15 cellular contexts compared by ENCODE assay signal in genomic region chr13:99875391-99875790, GRCh38.
DNase-seq lines count a peak whose midpoint lies in the region; ATAC-seq and TF ChIP-seq lines count a peak whose summit lies in the region.
"Had no signal": no experiment of that assay in that cellular context is flagged by ENCODE, and none has a peak within 500 bp of the region (broad histone marks: within the 10 kb centered on the region; RNA-seq: fewer than 3 reads in every experiment).

No MANE protein-coding gene starts in this region.

- H3K18ac ChIP-seq in H9 (ENCODE audit: insufficient read length, low read depth, low read length): no peak overlapping the region

- H3K79me1 ChIP-seq in H9 (ENCODE audit: insufficient read depth, low read depth, low read length, poor library complexity, severe bottlenecking): no peaks in the 10 kb centered on the region

- no peak overlapping the region for H2AFZ ChIP-seq in H9 (ENCODE audit: low read length)

- H4K8ac ChIP-seq in H9 (replicated peaks; ENCODE audit: insufficient read length, low read depth, low read length): no peak overlapping the region

- no peak overlapping the region for H2BK5ac ChIP-seq in H9 (ENCODE audit: insufficient read length, low read length)

- no peak overlapping the region for H2AK5ac ChIP-seq in H9 (ENCODE audit: insufficient read length, low read length)

- H2BK120ac ChIP-seq in H9 (ENCODE audit: low read depth, low read length, poor library complexity, severe bottlenecking): no peak overlapping the region

- H3K23ac ChIP-seq in H9 (ENCODE audit: insufficient read length, low read depth, low read length): no peak overlapping the region

- H2BK12ac ChIP-seq in H9 (ENCODE audit: insufficient read length, low read depth, low read length): no peak overlapping the region

- ATAC-seq in HG02938 (IDR thresholded peaks at IDR 0.05; ENCODE audit: unreplicated experiment) (no peak), HG02885 (IDR thresholded peaks at IDR 0.05; ENCODE audit: poor library complexity, unreplicated experiment) (no peak)
- ATAC-seq: CD8-positive, alpha-beta T cell had no signal

- no peak overlapping the region for H3K4me3 Mint-ChIP-seq in H9
- H3K4me3 Mint-ChIP-seq: CD14-positive monocyte; CD8-positive, alpha-beta T cell had no signal

- no peaks in the 10 kb centered on the region for H3K9me3 Mint-ChIP-seq in H9
- H3K9me3 Mint-ChIP-seq: CD14-positive monocyte; CD8-positive, alpha-beta T cell had no signal

- peak overlapping the region in 14 of 59 donors; percentile 2 to 27 (median 14) for H3K4me3 ChIP-seq in dorsolateral prefrontal cortex

- H4K20me1 ChIP-seq in H9 (ENCODE audit: control insufficient read depth, insufficient read depth, insufficient read length): no peaks in the 10 kb centered on the region

- H3K4me1 Mint-ChIP-seq in H9: peaks cover 30 to 43% of the 10 kb centered on the region in 2 experiments
- H3K4me1 Mint-ChIP-seq: CD14-positive monocyte had no signal

- no peak overlapping the region for H3K4ac ChIP-seq in H9 (ENCODE audit: low read depth, low read length)

- no peak for TF ChIP-seq CTCF in H9 (conservative IDR thresholded peaks at IDR 0.05)
- no peak for TF ChIP-seq CTCF in dorsolateral prefrontal cortex (IDR thresholded peaks at IDR 0.05 in 54 of 56, conservative IDR thresholded peaks at IDR 0.05 in 2 of 56; ENCODE audit: low read depth in 1 of 56, partially characterized antibody in 56 of 56)

- H3K27me3 ChIP-seq in H9 (ENCODE audit: insufficient read depth, low read length): no peaks in the 10 kb centered on the region
- no peaks in the 10 kb centered on the region for H3K27me3 ChIP-seq in dorsolateral prefrontal cortex

- H3K14ac ChIP-seq in H9 (ENCODE audit: insufficient read depth, low read length): no peak overlapping the region

- H3K36me3 Mint-ChIP-seq in H9 (ENCODE audit: insufficient read depth in 1 of 3, low read depth in 3 of 3): no peaks in the 10 kb centered on the region
- H3K36me3 Mint-ChIP-seq: CD14-positive monocyte had no signal

- peak; percentile 70 for DNase-seq in NCI-H1092 treated with DMSO at 0.1 percent for 48 hours (lab: John Stamatoyannopoulos, UW)
- DNase-seq in NCI-H1092 (lab: John Stamatoyannopoulos, UW): no peak
- no peak for DNase-seq in H9
- DNase-seq in NCI-H748 (lab: John Stamatoyannopoulos, UW; ENCODE audit: unreplicated experiment): peak; percentile 76
- DNase-seq in dorsolateral prefrontal cortex: no peak
- DNase-seq in anterior cingulate cortex (lab: John Stamatoyannopoulos, UW): no peak
- DNase-seq: CD8-positive, alpha-beta T cell; COR-L47; DMS153; DMS79 treated with DMSO at 0.1 percent for 48 hours; GF-D8 had no signal

- no peak overlapping the region for H3K4me2 ChIP-seq in H9 (ENCODE audit: insufficient read depth, insufficient read length, low read length)

- no peaks in the 10 kb centered on the region for H3K9me3 ChIP-seq in H9 (ENCODE audit: control insufficient read depth, low read depth, low read length)

- no CpG with 5 or more reads among the region's 6 CpGs for WGBS in H9 (ENCODE audit: extremely low coverage, insufficient read length, low lambda C conversion rate)

- peak overlapping the region in 2 of 3 experiments; percentile 73 to 78; a peak in 1 of 7 replicates for H3K27ac Mint-ChIP-seq in H9
- H3K27ac Mint-ChIP-seq: CD14-positive monocyte; CD8-positive, alpha-beta T cell had no signal

- H3K56ac ChIP-seq in H9 (ENCODE audit: insufficient read length, low read depth, low read length): no peak overlapping the region

- no peaks in the 10 kb centered on the region for H3K27me3 Mint-ChIP-seq in H9 (ENCODE audit: low read depth)

- no peak overlapping the region for H2BK15ac ChIP-seq in H9 (ENCODE audit: low read depth, low read length)

- no peak overlapping the region for H4K5ac ChIP-seq in H9 (ENCODE audit: insufficient read length, low read depth, low read length)

- no peak overlapping the region for H3T11ph ChIP-seq in H9 (ENCODE audit: low read length)

- H3K79me2 ChIP-seq in H9 (ENCODE audit: insufficient read depth, low read length): no peaks in the 10 kb centered on the region; the same call in 1 of the 2 replicates

- H3K4me1 ChIP-seq in H9 (ENCODE audit: insufficient read depth, low read length): peaks cover 6% of the 10 kb centered on the region

- no peak overlapping the region for H4K91ac ChIP-seq in H9 (ENCODE audit: insufficient read length, low read depth, low read length)

- H2BK20ac ChIP-seq in H9 (ENCODE audit: low read depth, low read length, poor library complexity, severe bottlenecking): no peak overlapping the region

- H3K9ac ChIP-seq in H9 (ENCODE audit: extremely low read depth, insufficient read length, low read length): no peak overlapping the region

- no peak overlapping the region for H3K27ac ChIP-seq in H9 (ENCODE audit: insufficient read length, low read depth, low read length)
- H3K27ac ChIP-seq in dorsolateral prefrontal cortex: peak overlapping the region in 41 of 59 donors; percentile 6 to 86 (median 57)
- H3K27ac ChIP-seq: 22Rv1 had no signal

- H3K23me2 ChIP-seq in H9 (ENCODE audit: insufficient read length, low read depth, low read length, poor library complexity, severe bottlenecking): no peaks in the 10 kb centered on the region

- intact Hi-C loops in dorsolateral prefrontal cortex (cut with DNase I): no loop called here

Comparison
In these comparisons a context has a peak if more than half of its experiments do, and no peak if none do; other contexts are left out.
1. DNase-seq: peak in NCI-H1092 treated with DMSO at 0.1 percent for 48 hours (single experiment) and NCI-H748 (single experiment); none in NCI-H1092 (single experiment), H9 (single experiment), dorsolateral prefrontal cortex (0 of 10) and anterior cingulate cortex (0 of 58).